9 cellular contexts compared by ENCODE assay signal in the genomic region with DNA sequence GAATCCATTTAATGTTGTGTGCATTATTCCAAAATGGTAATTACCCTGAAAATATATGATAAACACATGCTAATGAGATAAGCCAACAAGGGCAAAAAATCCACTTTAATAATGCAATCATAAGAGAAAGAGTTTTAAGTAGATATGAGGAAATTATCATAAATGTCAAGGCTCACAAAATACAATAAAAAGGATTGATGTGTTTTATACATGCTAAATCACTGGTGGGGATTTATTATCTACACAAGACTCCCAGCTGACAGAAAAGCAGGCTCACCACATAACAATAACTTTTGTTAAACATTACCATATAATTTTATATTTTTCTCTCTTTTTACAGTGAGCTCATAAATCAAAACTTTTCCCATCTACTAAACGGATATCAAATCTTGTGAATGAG.
"Had no signal": no experiment of that assay in that cellular context is flagged by ENCODE, and none has a peak within 500 bp of the region (broad histone marks: within the 10 kb centered on the region; RNA-seq: fewer than 3 reads in every experiment).

No MANE protein-coding gene starts in this region.

- H3K4me3 ChIP-seq: GM23248, HAP-1 had no signal

- H3K36me3 Mint-ChIP-seq: IgD-negative memory B cell had no signal

- H3K27ac Mint-ChIP-seq: HFFc6, IgD-negative memory B cell had no signal

- H2AFZ ChIP-seq: GM23248 had no signal

- H3K27me3 Mint-ChIP-seq: IgD-negative memory B cell had no signal

- H3K4me2 ChIP-seq: KMS-11 had no signal

- H3K4me1 Mint-ChIP-seq: IgD-negative memory B cell had no signal

- H3K36me3 ChIP-seq: HAP-1 had no signal

- DNase-seq: GM23248, GOT3, H7, HFFc6, KBM-7 had no signal

- H3K4me3 Mint-ChIP-seq: HFFc6, IgD-negative memory B cell had no signal

- H3K9me3 ChIP-seq: HAP-1 had no signal

- H3K4me1 ChIP-seq: HAP-1 had no signal

- H3K27ac ChIP-seq: GM23248, HL-60, KMS-11 had no signal
